ENCODE assay signal across 8 cellular contexts in genomic region chr19:45507864-45508680, GRCh38. TPM values are rescaled to one million over a fixed set of nuclear protein-coding genes. Genes with fewer than 3 reads are reported as not detected.
A peak's percentile ranks its signal among the peaks of the same experiment; 100 is the strongest.
DNase-seq lines count a peak whose midpoint lies in the region; ATAC-seq and TF ChIP-seq lines count a peak whose summit lies in the region.

No MANE protein-coding gene starts in this region.

- POLR2A ChIA-PET in BJ (lab: Charles Lee) = interaction anchor here (0.6 kb wide), 2 partner anchors 138 to 160 kb away, joined by 6 to 10 read pairs; partner anchors contain the start of gene GIPR
- POLR2A ChIA-PET in activated CD4-positive, alpha-beta T cell treated with anti-CD3 and anti-CD28 coated beads for 36 hours (lab: Charles Lee) = no interaction called here

- H3K36me3 Mint-ChIP-seq in activated CD4-positive, alpha-beta T cell treated with anti-CD3 and anti-CD28 coated beads for 36 hours (ENCODE audit: low read depth) = peaks cover 18% of the 10 kb centered on the region

- intact Hi-C loops in activated CD4-positive, alpha-beta T cell treated with anti-CD3 and anti-CD28 coated beads for 36 hours (cut with DNase I, micrococcal nuclease) = loop anchor here (1.0 to 5.0 kb wide), 14 partner anchors 11 to 761 kb away; partner anchors contain the start of genes BCL3 (in 1 of the 2), BLOC1S3 (in 1 of the 2), IRF2BP1 (in 1 of the 2) and MYPOP (in 1 of the 2)
- intact Hi-C loops in upper lobe of right lung (cut with DNase I) = no loop called here

- no peak for ATAC-seq in activated CD4-positive, alpha-beta T cell treated with anti-CD3 and anti-CD28 coated beads for 36 hours
- ATAC-seq in upper lobe of right lung = peak; percentile 1

- H3K36me3 ChIP-seq in BJ (ENCODE audit: control insufficient read depth, insufficient read depth, low read length) = no peaks in the 10 kb centered on the region
- no peaks in the 10 kb centered on the region for H3K36me3 ChIP-seq in endocrine pancreas (ENCODE audit: control insufficient read depth, insufficient read depth, low read length)
- H3K36me3 ChIP-seq in mucosa of stomach (ENCODE audit: control insufficient read depth, insufficient read depth, low read length) = no peaks in the 10 kb centered on the region
- no peaks in the 10 kb centered on the region for H3K36me3 ChIP-seq in upper lobe of right lung

- H3K9me3 Mint-ChIP-seq in activated CD4-positive, alpha-beta T cell treated with anti-CD3 and anti-CD28 coated beads for 36 hours (ENCODE audit: low read depth) = no peaks in the 10 kb centered on the region

- H3K9ac ChIP-seq in endocrine pancreas (ENCODE audit: control insufficient read depth, insufficient read depth, low read length) = peak overlapping the region; percentile 99
- H3K9ac ChIP-seq in mucosa of stomach (ENCODE audit: low read length) = peak overlapping the region; percentile 100

- H3K27ac Mint-ChIP-seq in activated CD4-positive, alpha-beta T cell treated with anti-CD3 and anti-CD28 coated beads for 36 hours = peak overlapping the region; percentile 88

- TF ChIP-seq CTCF in BJ (IDR thresholded peaks at IDR 0.05; ENCODE audit: insufficient read depth, low read depth, low read length) (no peak), upper lobe of right lung (IDR thresholded peaks at IDR 0.05) (no peak)

- CTCF ChIA-PET in BJ (lab: Yijun Ruan, JAX) = interaction anchor here (0.6 to 1.9 kb wide), 5 partner anchors 12 to 186 kb away, joined by 3 to 9 read pairs (median 5); no protein-coding TSS in a partner anchor
- CTCF ChIA-PET in activated CD4-positive, alpha-beta T cell treated with anti-CD3 and anti-CD28 coated beads for 36 hours (lab: Charles Lee) = interaction anchor here (0.6 to 0.8 kb wide), 2 partner anchors 9 to 394 kb away, joined by 3 to 4 read pairs; partner anchors contain the start of gene MYPOP

- H3K4me3 ChIP-seq in BJ (ENCODE audit: low read depth, low read length) (peak overlapping the region; percentile 59), endocrine pancreas (ENCODE audit: control insufficient read depth, insufficient read depth, low read length) (peak overlapping the region; percentile 69), mucosa of stomach (ENCODE audit: low read length) (peak overlapping the region; percentile 93), upper lobe of right lung (peak overlapping the region; percentile 99)

- H3K27ac ChIP-seq in upper lobe of right lung = peak overlapping the region; percentile 82

- DNase-seq in BJ (ENCODE audit: low read depth) (no peak), HT1080 (ENCODE audit: low read depth) (peak; percentile 40), upper lobe of right lung (peak; percentile 78), middle frontal gyrus (ENCODE audit: extremely low spot score, low spot score) (no peak), NCI-H2227 (lab: John Stamatoyannopoulos, UW; ENCODE audit: unreplicated experiment) (no peak)
- DNase-seq in activated CD4-positive, alpha-beta T cell treated with anti-CD3 and anti-CD28 coated beads for 36 hours = peak; percentile 78

- no peaks in the 10 kb centered on the region for H3K4me1 ChIP-seq in endocrine pancreas (ENCODE audit: control insufficient read depth, insufficient read depth, low read length)
- H3K4me1 ChIP-seq in mucosa of stomach (ENCODE audit: control insufficient read depth, insufficient read depth, low read length) = peaks cover 36% of the 10 kb centered on the region
- H3K4me1 ChIP-seq in upper lobe of right lung = peaks cover 27% of the 10 kb centered on the region

- no peaks in the 10 kb centered on the region for H3K9me3 ChIP-seq in endocrine pancreas (ENCODE audit: control insufficient read depth, low read length)
- H3K9me3 ChIP-seq in mucosa of stomach (ENCODE audit: control insufficient read depth, low read length) = no peaks in the 10 kb centered on the region
- H3K9me3 ChIP-seq in upper lobe of right lung = no peaks in the 10 kb centered on the region

- H3K27me3 ChIP-seq in BJ (ENCODE audit: control insufficient read depth, insufficient read depth, low read length) (no peaks in the 10 kb centered on the region), endocrine pancreas (ENCODE audit: control insufficient read depth, insufficient read depth, low read length) (no peaks in the 10 kb centered on the region), mucosa of stomach (ENCODE audit: control insufficient read depth, insufficient read depth, low read length) (no peaks in the 10 kb centered on the region), upper lobe of right lung (no peaks in the 10 kb centered on the region)

- H3K4me3 Mint-ChIP-seq in activated CD4-positive, alpha-beta T cell treated with anti-CD3 and anti-CD28 coated beads for 36 hours = peak overlapping the region; percentile 85

- peaks cover 46% of the 10 kb centered on the region for H3K4me1 Mint-ChIP-seq in activated CD4-positive, alpha-beta T cell treated with anti-CD3 and anti-CD28 coated beads for 36 hours

- H3K27me3 Mint-ChIP-seq in activated CD4-positive, alpha-beta T cell treated with anti-CD3 and anti-CD28 coated beads for 36 hours = no peaks in the 10 kb centered on the region

RNA-seq across cellular contexts. Expression of gene VASP, which starts 0.8 kb away (rescaled TPM):
- 110 and 117 TPM in 2 replicates for polyA plus RNA-seq in BJ (2011; rRNA removed)
- polyA minus RNA-seq in BJ (2011; rRNA and poly(A)+ RNA removed) = 119 and 157 TPM in 2 replicates
- 248 and 269 TPM in 2 replicates for total RNA-seq in HT1080 (2014; rRNA removed; shearing (Covaris generic))
- polyA plus RNA-seq in HT1080 (2015; cell fraction: cytosol; rRNA removed) = 111 and 186 TPM in 2 replicates
- polyA plus RNA-seq in HT1080 (2015; cell fraction: nucleus; rRNA removed) = 87.4 and 204 TPM in 2 replicates
- total RNA-seq in activated CD4-positive, alpha-beta T cell treated with anti-CD3 and anti-CD28 coated beads for 36 hours = 100 to 1,000 TPM; 152 to 153 TPM
- 155 TPM for total RNA-seq in upper lobe of right lung

RNA-seq across cellular contexts. Expression of gene PPM1N, which starts 9.8 kb away (rescaled TPM):
- 1.0 and 1.2 TPM in 2 replicates for polyA plus RNA-seq in BJ (2011; rRNA removed)
- 0.66 TPM in 1 of 2 replicates, not detected in the other for polyA minus RNA-seq in BJ (2011; rRNA and poly(A)+ RNA removed)
- 0.34 and 2.9 TPM in 2 replicates for total RNA-seq in HT1080 (2014; rRNA removed; shearing (Covaris generic))
- 0.75 and 1.3 TPM in 2 replicates for polyA plus RNA-seq in HT1080 (2015; cell fraction: cytosol; rRNA removed)
- polyA plus RNA-seq in HT1080 (2015; cell fraction: nucleus; rRNA removed) = 0.90 and 3.2 TPM in 2 replicates
- 1 to 10 TPM; 2.8 to 3.1 TPM for total RNA-seq in activated CD4-positive, alpha-beta T cell treated with anti-CD3 and anti-CD28 coated beads for 36 hours
- 0.67 TPM for total RNA-seq in upper lobe of right lung

RNA-seq across cellular contexts. Expression of gene RTN2, which starts 11.2 kb away (rescaled TPM):
- 27.3 and 42.3 TPM in 2 replicates for polyA plus RNA-seq in BJ (2011; rRNA removed)
- polyA minus RNA-seq in BJ (2011; rRNA and poly(A)+ RNA removed) = 19.1 and 27.1 TPM in 2 replicates
- 12.9 and 13.7 TPM in 2 replicates for total RNA-seq in HT1080 (2014; rRNA removed; shearing (Covaris generic))
- polyA plus RNA-seq in HT1080 (2015; cell fraction: cytosol; rRNA removed) = 5.7 and 10.1 TPM in 2 replicates
- 5.8 TPM in 2 replicates for polyA plus RNA-seq in HT1080 (2015; cell fraction: nucleus; rRNA removed)
- total RNA-seq in activated CD4-positive, alpha-beta T cell treated with anti-CD3 and anti-CD28 coated beads for 36 hours = 1 to 10 TPM; 2.0 to 3.2 TPM
- total RNA-seq in upper lobe of right lung = 13.3 TPM

RNA-seq across cellular contexts. Expression of gene FOSB, which starts 40.3 kb away (rescaled TPM):
- polyA plus RNA-seq in BJ (2011; rRNA removed) = 2.6 and 4.5 TPM in 2 replicates
- polyA minus RNA-seq in BJ (2011; rRNA and poly(A)+ RNA removed) = 10.1 and 15.8 TPM in 2 replicates
- 0.30 and 0.53 TPM in 2 replicates for total RNA-seq in HT1080 (2014; rRNA removed; shearing (Covaris generic))
- polyA plus RNA-seq in HT1080 (2015; cell fraction: cytosol; rRNA removed) = 0.26 TPM in 2 replicates
- polyA plus RNA-seq in HT1080 (2015; cell fraction: nucleus; rRNA removed) = 0.83 and 5.8 TPM in 2 replicates
- 1 to 10 TPM; 7.3 to 7.7 TPM for total RNA-seq in activated CD4-positive, alpha-beta T cell treated with anti-CD3 and anti-CD28 coated beads for 36 hours
- total RNA-seq in upper lobe of right lung = 3.6 TPM

Comparison
In these comparisons a context has a peak if more than half of its experiments do, and no peak if none do; other contexts are left out.
1. DNase-seq: peak in HT1080 (single experiment), activated CD4-positive, alpha-beta T cell treated with anti-CD3 and anti-CD28 coated beads for 36 hours (single experiment) and upper lobe of right lung (single experiment); none in BJ (single experiment), middle frontal gyrus (single experiment) and NCI-H2227 (single experiment).
2. Peak in every context shown above with its lines, with median percentiles within 50 percentile points of each other: H3K4me3 ChIP-seq.